20 cellular contexts compared by ENCODE assay signal in the genomic region with DNA sequence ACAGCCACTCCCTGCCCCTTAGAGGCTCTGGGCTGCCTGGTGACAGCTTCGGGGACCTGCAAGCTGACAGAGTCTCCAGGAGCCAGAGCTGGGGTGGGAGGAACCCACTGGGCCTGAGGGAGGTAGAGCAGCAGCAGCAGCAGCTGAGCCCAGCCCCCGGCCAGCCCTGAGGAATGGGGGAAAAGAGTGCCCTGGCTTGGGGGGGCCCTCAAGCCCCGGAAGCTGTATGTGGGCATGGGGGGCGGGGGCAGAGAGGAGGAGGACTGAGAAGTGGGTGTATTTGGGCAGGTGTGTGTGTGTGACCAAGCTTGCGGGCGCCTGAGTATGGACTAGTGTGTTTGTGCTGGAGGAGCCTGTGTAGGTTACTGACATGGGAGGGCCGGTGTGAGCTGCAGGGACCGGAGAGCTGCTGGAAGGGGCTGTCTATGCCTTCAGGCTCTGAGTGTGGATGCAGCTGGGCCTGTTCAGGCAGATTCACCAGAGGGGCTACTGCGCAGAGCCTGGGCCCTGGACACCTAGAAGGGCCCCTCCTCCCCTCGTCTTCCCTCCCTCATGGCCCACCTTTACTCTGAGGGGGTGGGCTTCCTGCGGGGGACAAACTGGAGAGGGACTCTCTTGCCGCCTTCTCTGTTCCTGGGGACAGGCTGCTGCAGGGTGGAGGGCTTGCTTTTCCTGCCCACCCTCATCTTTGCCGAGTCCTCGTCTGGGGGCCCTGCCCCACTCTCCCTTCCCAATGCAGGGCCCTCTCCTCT. TPM values are rescaled to one million over a fixed set of nuclear protein-coding genes. Genes with fewer than 3 reads are reported as not detected.
DNase-seq lines count a peak whose midpoint lies in the region; ATAC-seq, FAIRE-seq and TF ChIP-seq lines count a peak whose summit lies in the region.
"Had no signal": no experiment of that assay in that cellular context is flagged by ENCODE, and none has a peak within 500 bp of the region (broad histone marks: within the 10 kb centered on the region; RNA-seq: fewer than 3 reads in every experiment).

No MANE protein-coding gene starts in this region.

- TF ChIP-seq CTCF in H1 (IDR thresholded peaks at IDR 0.05; ENCODE audit: control extremely low read depth in 1 of 3, insufficient read depth in 1 of 3, low read depth in 1 of 3, low read length in 3 of 3) (no peak), HFFc6 (IDR thresholded peaks at IDR 0.05) (no peak)

- peaks cover 12% of the 10 kb centered on the region for H3K4me1 Mint-ChIP-seq in stimulated activated naive CD8-positive, alpha-beta T cell treated with anti-CD3 and anti-CD28 coated beads, Interleukin-15, amount 100 ng/mL, for 72 hours
- no peaks in the 10 kb centered on the region for H3K4me1 Mint-ChIP-seq in HFFc6 (ENCODE audit: low read depth)

- TF ChIP-seq POLR2A in H1 (IDR thresholded peaks at IDR 0.05; ENCODE audit: control extremely low read depth in 1 of 2, low read depth in 2 of 2, low read length in 2 of 2): no peak
- no peak for TF ChIP-seq POLR2A in H54 (IDR thresholded peaks at IDR 0.05; ENCODE audit: low read depth, low read length)

- H4K8ac ChIP-seq in H1 (ENCODE audit: extremely low read depth, insufficient read depth, low read length) (peak overlapping the region; percentile 18; the same call in 1 of the 2 replicates), neuronal stem cell (ENCODE audit: low read depth, low read length) (no peak overlapping the region)

- H3K27ac ChIP-seq in H1 (ENCODE audit: low read depth, low read length) (no peak overlapping the region), neuronal stem cell (replicated peaks; ENCODE audit: low read length) (no peak overlapping the region)
- H3K27ac ChIP-seq: KMS-11, SJSA1, testis had no signal

- no peaks in the 10 kb centered on the region for H3K9me3 ChIP-seq in H1 (ENCODE audit: insufficient read depth in 2 of 2, low read depth in 1 of 2, low read length in 1 of 2)
- H3K9me3 ChIP-seq in neuronal stem cell (replicated peaks in 1 of 2; ENCODE audit: control insufficient read depth in 2 of 2, insufficient read depth in 1 of 2, low read depth in 1 of 2, low read length in 2 of 2): no peaks in the 10 kb centered on the region
- H3K9me3 ChIP-seq: SJSA1, testis had no signal

- CTCF ChIA-PET in H1 (lab: Charles Lee; ENCODE audit: partially characterized antibody): interaction anchor here (0.5 to 1.4 kb wide), 5 partner anchors 9 to 492 kb away, joined by 3 to 7 read pairs (median 4); no protein-coding TSS in a partner anchor

- no peak overlapping the region for H2AFZ ChIP-seq in H1 (ENCODE audit: low read length)
- H2AFZ ChIP-seq in neuronal stem cell (ENCODE audit: low read length): no peak overlapping the region

- no peak overlapping the region for H2AK5ac ChIP-seq in H1 (ENCODE audit: low read depth, low read length)
- peak overlapping the region; percentile 79 for H2AK5ac ChIP-seq in neuronal stem cell (ENCODE audit: low read depth, low read length)

- H3K4me2 ChIP-seq in H1 (ENCODE audit: insufficient read depth in 1 of 2, low read depth in 2 of 2, low read length in 2 of 2) (no peak overlapping the region), neuronal stem cell (ENCODE audit: insufficient read depth, low read length, poor library complexity, severe bottlenecking) (no peak overlapping the region)
- H3K4me2 ChIP-seq: KMS-11 had no signal

- DNase-seq in stimulated activated naive CD8-positive, alpha-beta T cell treated with anti-CD3 and anti-CD28 coated beads, Interleukin-15, amount 100 ng/mL, for 72 hours: no peak
- DNase-seq in stimulated activated naive CD8-positive, alpha-beta T cell treated with anti-CD3 and anti-CD28 coated beads, Interleukin-15, Interleukin-2, amounts not matched to agents 100 U/mL and 50 U/mL, for 24 hours: no peak
- DNase-seq in H1 (ENCODE audit: low read depth in 1 of 2, low spot score in 2 of 2) (no peak), neuronal stem cell (ENCODE audit: low spot score) (no peak), H54 (ENCODE audit: insufficient read length, low spot score) (no peak), retina (no peak), head of caudate nucleus (no peak), HFFc6 (no peak)
- DNase-seq: activated naive CD8-positive, alpha-beta T cell treated with anti-CD3 and anti-CD28 coated beads, Interleukin-2, amount 10 ng/mL, durations not matched to agents 7 days and 5 days; CD4-positive, alpha-beta memory T cell; DMS79; naive B cell; NCI-H2029 treated with DMSO at 0.1 percent for 48 hours; NCI-H510A treated with DMSO at 0.1 percent for 48 hours; small intestine; stimulated activated CD4-positive, alpha-beta T cell treated with anti-CD3 and anti-CD28 coated beads, Interleukin-4, amount 100 ng/mL, for 24 hours; testis had no signal

- H3K27me3 ChIP-seq in H1 (replicated peaks in 1 of 4; ENCODE audit: control insufficient read depth in 3 of 4, extremely low read depth in 1 of 4, insufficient read depth in 3 of 4, low read length in 3 of 4) (no peaks in the 10 kb centered on the region), neuronal stem cell (ENCODE audit: control insufficient read depth in 3 of 3, insufficient read depth in 3 of 3, low read depth in 1 of 3, low read length in 3 of 3) (no peaks in the 10 kb centered on the region)
- H3K27me3 ChIP-seq: SJSA1, testis had no signal

- H3K27ac Mint-ChIP-seq in stimulated activated naive CD8-positive, alpha-beta T cell treated with anti-CD3 and anti-CD28 coated beads, Interleukin-15, amount 100 ng/mL, for 72 hours: no peak overlapping the region
- H3K27ac Mint-ChIP-seq in HFFc6: no peak overlapping the region
- H3K27ac Mint-ChIP-seq: activated naive CD8-positive, alpha-beta T cell treated with anti-CD3 and anti-CD28 coated beads, Interleukin-2, amount 10 ng/mL, durations not matched to agents 7 days and 5 days; CD4-positive, alpha-beta memory T cell; naive B cell; T-helper 2 cell treated with Interferon-gamma antibody and Interleukin-4, amounts not matched to agents 5 μg/mL and 100 μg/mL, for 36 hours had no signal

- no peak for TF ChIP-seq EP300 in H1 (IDR thresholded peaks at IDR 0.05; ENCODE audit: borderline replicate concordance in 1 of 2, low read depth in 2 of 2, low read length in 2 of 2)

- H3K4me3 Mint-ChIP-seq in stimulated activated naive CD8-positive, alpha-beta T cell treated with anti-CD3 and anti-CD28 coated beads, Interleukin-15, amount 100 ng/mL, for 72 hours: no peak overlapping the region
- no peak overlapping the region for H3K4me3 Mint-ChIP-seq in HFFc6
- H3K4me3 Mint-ChIP-seq: activated naive CD8-positive, alpha-beta T cell treated with anti-CD3 and anti-CD28 coated beads, Interleukin-2, amount 10 ng/mL, durations not matched to agents 7 days and 5 days; CD4-positive, alpha-beta memory T cell; naive B cell; T-helper 2 cell treated with Interferon-gamma antibody and Interleukin-4, amounts not matched to agents 5 μg/mL and 100 μg/mL, for 36 hours had no signal

- no peak for TF ChIP-seq RAD21 in H1 (IDR thresholded peaks at IDR 0.05 in 1 of 2, conservative IDR thresholded peaks at IDR 0.05 in 1 of 2; ENCODE audit: low read depth in 2 of 2, low read length in 2 of 2)

- 0 out of 2 replicates have a peak, but pooled peaks cover 5% of the 10 kb centered on the region for H3K79me1 ChIP-seq in H1 (ENCODE audit: low read depth, low read length)
- H3K79me1 ChIP-seq in neuronal stem cell (ENCODE audit: low read depth, low read length): peaks cover 9% of the 10 kb centered on the region

- H3K14ac ChIP-seq in H1 (ENCODE audit: insufficient read length) (no peak overlapping the region), neuronal stem cell (ENCODE audit: low read length) (no peak overlapping the region)

- H4K5ac ChIP-seq in H1 (ENCODE audit: insufficient read length, low read depth, low read length): no peak overlapping the region

- no peak overlapping the region for H3K56ac ChIP-seq in H1 (replicated peaks; ENCODE audit: insufficient read length, low read depth, low read length)

- H2BK5ac ChIP-seq in H1 (ENCODE audit: low read depth, low read length) (no peak overlapping the region), neuronal stem cell (ENCODE audit: low read length) (peak overlapping the region; percentile 75)

- H4K91ac ChIP-seq in H1 (replicated peaks; ENCODE audit: insufficient read length, low read length) (no peak overlapping the region), neuronal stem cell (ENCODE audit: low read depth, low read length, poor library complexity) (no peak overlapping the region)

- peaks cover 0 to 6% of the 10 kb centered on the region in 2 experiments for H4K20me1 ChIP-seq in H1 (replicated peaks in 1 of 2; ENCODE audit: control insufficient read depth in 1 of 2, insufficient read depth in 2 of 2, low read length in 2 of 2)

- H3K4ac ChIP-seq in H1 (replicated peaks; ENCODE audit: insufficient read length, low read depth, low read length): no peak overlapping the region
- no peak overlapping the region for H3K4ac ChIP-seq in neuronal stem cell (ENCODE audit: low read length)

- intact Hi-C loops in head of caudate nucleus (cut with DNase I): no loop called here

- no peaks in the 10 kb centered on the region for H3K36me3 Mint-ChIP-seq in HFFc6 (ENCODE audit: low read depth)
- H3K36me3 Mint-ChIP-seq: activated naive CD8-positive, alpha-beta T cell treated with anti-CD3 and anti-CD28 coated beads, Interleukin-2, amount 10 ng/mL, durations not matched to agents 7 days and 5 days; CD4-positive, alpha-beta memory T cell; naive B cell had no signal

- WGBS in H1 (ENCODE audit: extremely low coverage in 1 of 2, insufficient coverage in 1 of 2, insufficient read length in 1 of 2, insufficient replicate concordance in 2 of 2, low coverage in 1 of 2, low lambda C conversion rate in 2 of 2, missing lambda C conversion rate in 1 of 2), 2 experiments: 86% methylated on average over 13 of the region's 14 CpGs; no CpG with 5 or more reads in 1 of the 2 experiments
- no CpG with 5 or more reads among the region's 14 CpGs for WGBS in neuronal stem cell (ENCODE audit: extremely low coverage in 2 of 2, insufficient read length in 2 of 2, insufficient replicate concordance in 1 of 2), 2 donors

- no peak overlapping the region for H2BK15ac ChIP-seq in H1 (ENCODE audit: low read length)
- H2BK15ac ChIP-seq in neuronal stem cell (ENCODE audit: low read length): peak overlapping the region; percentile 6

- H3K4me1 ChIP-seq in H1 (replicated peaks in 1 of 4; ENCODE audit: control insufficient read depth in 3 of 4, insufficient read depth in 4 of 4, low read length in 3 of 4) (peaks cover 0 to 8% (median 3%) of the 10 kb centered on the region in 4 experiments; a peak in 5 of 7 replicates), neuronal stem cell (ENCODE audit: control insufficient read depth in 2 of 2, insufficient read depth in 1 of 2, low read depth in 1 of 2, low read length in 2 of 2) (peaks cover 0 to 13% of the 10 kb centered on the region in 2 donors)
- H3K4me1 ChIP-seq: SJSA1 had no signal

- FAIRE-seq in H1 (lab: Jason Lieb, UNC) (no peak), H54 (lab: Jason Lieb, UNC) (no peak)
- FAIRE-seq: small intestine had no signal

- no peak overlapping the region for H2BK120ac ChIP-seq in H1 (replicated peaks; ENCODE audit: low read depth, low read length)
- H2BK120ac ChIP-seq in neuronal stem cell (ENCODE audit: low read depth, low read length): no peak overlapping the region

- no peak overlapping the region for H2BK20ac ChIP-seq in H1 (ENCODE audit: low read length)

- POLR2A ChIA-PET in H1 (lab: Charles Lee; ENCODE audit: partially characterized antibody): interaction anchor here (1.5 kb wide), 1 partner anchor 28 kb away, joined by 5 read pairs; a partner anchor contains a TSS

- H3K27me3 Mint-ChIP-seq in stimulated activated naive CD8-positive, alpha-beta T cell treated with anti-CD3 and anti-CD28 coated beads, Interleukin-15, amount 100 ng/mL, for 72 hours: no peaks in the 10 kb centered on the region
- peaks cover 2% of the 10 kb centered on the region; the same call in 1 of the 2 replicates for H3K27me3 Mint-ChIP-seq in HFFc6 (ENCODE audit: insufficient read depth)
- H3K27me3 Mint-ChIP-seq: activated naive CD8-positive, alpha-beta T cell treated with anti-CD3 and anti-CD28 coated beads, Interleukin-2, amount 10 ng/mL, durations not matched to agents 7 days and 5 days; CD4-positive, alpha-beta memory T cell; naive B cell had no signal

- H3K36me3 ChIP-seq in H1 (ENCODE audit: control insufficient read depth in 2 of 4, insufficient read depth in 4 of 4, low read length in 3 of 4) (no peaks in the 10 kb centered on the region), neuronal stem cell (replicated peaks in 1 of 2; ENCODE audit: control insufficient read depth in 2 of 2, insufficient read depth in 2 of 2, low read length in 2 of 2) (no peaks in the 10 kb centered on the region)
- H3K36me3 ChIP-seq: SJSA1 had no signal

- H3K9me3 Mint-ChIP-seq in stimulated activated naive CD8-positive, alpha-beta T cell treated with anti-CD3 and anti-CD28 coated beads, Interleukin-15, amount 100 ng/mL, for 72 hours: no peaks in the 10 kb centered on the region
- no peaks in the 10 kb centered on the region for H3K9me3 Mint-ChIP-seq in HFFc6
- H3K9me3 Mint-ChIP-seq: activated naive CD8-positive, alpha-beta T cell treated with anti-CD3 and anti-CD28 coated beads, Interleukin-2, amount 10 ng/mL, durations not matched to agents 7 days and 5 days; CD4-positive, alpha-beta memory T cell; naive B cell; T-helper 2 cell treated with Interferon-gamma antibody and Interleukin-4, amounts not matched to agents 5 μg/mL and 100 μg/mL, for 36 hours had no signal

- H3K9ac ChIP-seq in H1 (replicated peaks in 1 of 4; ENCODE audit: extremely low read depth in 1 of 4, low read depth in 3 of 4, low read length in 3 of 4): no peak overlapping the region
- H3K9ac ChIP-seq in neuronal stem cell (ENCODE audit: low read depth, low read length, poor library complexity): peak overlapping the region; percentile 44
- H3K9ac ChIP-seq: KMS-11 had no signal

- H3K23me2 ChIP-seq in H1 (ENCODE audit: low read depth, low read length): no peaks in the 10 kb centered on the region

- no peak overlapping the region for H3K4me3 ChIP-seq in H1 (ENCODE audit: extremely low read depth in 1 of 4, insufficient read depth in 2 of 4, low read depth in 3 of 4, low read length in 4 of 4)
- no peak overlapping the region for H3K4me3 ChIP-seq in neuronal stem cell (ENCODE audit: low read length in 2 of 2)
- H3K4me3 ChIP-seq: SJSA1, testis had no signal

- no peak overlapping the region for H3K23ac ChIP-seq in H1 (ENCODE audit: insufficient read length)
- no peak overlapping the region for H3K23ac ChIP-seq in neuronal stem cell (ENCODE audit: low read depth, low read length, poor library complexity)

- H2BK12ac ChIP-seq in H1 (ENCODE audit: low read depth, low read length) (no peak overlapping the region), neuronal stem cell (ENCODE audit: low read length) (no peak overlapping the region)

- H3K79me2 ChIP-seq in H1 (ENCODE audit: control insufficient read depth in 1 of 2, insufficient read depth in 2 of 2, low read length in 2 of 2): peaks cover 0 to 3% of the 10 kb centered on the region in 2 experiments; a peak in 1 of 4 replicates

- peak; percentile 28 for ATAC-seq in stimulated activated naive CD8-positive, alpha-beta T cell treated with anti-CD3 and anti-CD28 coated beads, Interleukin-15, amount 100 ng/mL, for 72 hours
- ATAC-seq in stimulated activated naive CD8-positive, alpha-beta T cell treated with anti-CD3 and anti-CD28 coated beads, Interleukin-15, Interleukin-2, amounts not matched to agents 100 U/mL and 50 U/mL, for 24 hours: no peak

- no peak overlapping the region for H3K18ac ChIP-seq in H1 (ENCODE audit: extremely low read depth, low read length)
- H3K18ac ChIP-seq in neuronal stem cell (ENCODE audit: low read length): peak overlapping the region; percentile 27

RNA-seq across cellular contexts. Expression of a gene that starts 28.0 kb away (rescaled TPM):
- 15.6 and 16.0 TPM in 2 replicates for total RNA-seq in H1 (2021; fragmentation: NEBNext Ultra II Directional; extraction: Animal tissue kit (Norgen Biotek cat#: 25700))
- 20.0 and 21.0 TPM in 2 replicates for polyA plus RNA-seq in H1 (2011; rRNA removed)
- 18.8 TPM for polyA plus RNA-seq in H1 (2011; cell fraction: cytosol; rRNA removed)
- 27.9 TPM for polyA plus RNA-seq in H1 (2011; cell fraction: nucleus; rRNA removed)
- polyA plus RNA-seq in H1 (2012, experiment 1 of 2): 12.9 to 18.6 TPM (median 15.3 TPM) in 4 replicates
- polyA plus RNA-seq in H1 (2012, experiment 2 of 2): 18.2 TPM
- polyA plus RNA-seq in H1 (2013, experiment 1 of 2): 12.5 TPM
- 12.9 TPM for polyA plus RNA-seq in H1 (2013, experiment 2 of 2)
- polyA minus RNA-seq in H1 (2011; rRNA and poly(A)+ RNA removed): 15.7 and 16.0 TPM in 2 replicates
- 5.8 TPM for polyA minus RNA-seq in H1 (2011; cell fraction: cytosol; rRNA and poly(A)+ RNA removed)
- 14.6 TPM for polyA minus RNA-seq in H1 (2011; cell fraction: nucleus; rRNA and poly(A)+ RNA removed)
- 12.7 TPM for polyA plus RNA-seq in neuronal stem cell (2013, experiment 1 of 2)
- 11.2 TPM for polyA plus RNA-seq in neuronal stem cell (2013, experiment 2 of 2)
- total RNA-seq in HFFc6 (2021; fragmentation: NEBNext Ultra II Directional; extraction: Animal tissue kit (Norgen Biotek cat#: 25700)): 10 to 100 TPM; 25.9 to 34.6 (median 30.0) TPM
